In genomic region chr6:3406928-3407809, GRCh38 we compare ENCODE assay signal across 20 cellular contexts.
"Had no signal": no experiment of that assay in that cellular context is flagged by ENCODE, and none has a peak within 500 bp of the region (broad histone marks: within the 10 kb centered on the region; RNA-seq: fewer than 3 reads in every experiment).

No MANE protein-coding gene starts in this region.

- H3K9me3 Mint-ChIP-seq: activated naive CD8-positive, alpha-beta T cell treated with anti-CD3 and anti-CD28 coated beads, Interleukin-2, amount 50 U/mL, for 24 hours; activated T-helper 1 cell treated with anti-CD3 and anti-CD28 coated beads, Interleukin-12 subunit alpha, Interleukin-12 subunit beta, Interleukin-2, Interleukin-4 antibody, amounts not matched to agents 30 ng/mL and 10 ng/mL and 1 ng/mL, durations not matched to agents 14 hours and 24 hours and 36 hours; natural killer cell; stimulated activated naive B cell treated with anti-CD40 and anti-IgM and Interleukin-4, amounts not matched to agents 10 μg/mL and 1 μg/mL and 100 μg/mL, for 72 hours had no signal

- ATAC-seq: activated CD8-positive, alpha-beta T cell treated with anti-CD3 and anti-CD28 coated beads, Interleukin-2, amount 10 ng/mL, durations not matched to agents 7 days and 5 days; activated naive CD8-positive, alpha-beta T cell treated with anti-CD3 and anti-CD28 coated beads, Interleukin-2, amount 50 U/mL, for 24 hours; natural killer cell; stimulated activated naive B cell treated with anti-CD40 and anti-IgM and Interleukin-4, amounts not matched to agents 10 μg/mL and 1 μg/mL and 100 μg/mL, for 72 hours had no signal

- H3K9me3 ChIP-seq: mucosa of descending colon, psoas muscle, spleen, upper lobe of right lung had no signal

- H3K27ac Mint-ChIP-seq: activated CD8-positive, alpha-beta T cell treated with anti-CD3 and anti-CD28 coated beads, Interleukin-2, amount 10 ng/mL, durations not matched to agents 7 days and 5 days; activated naive CD8-positive, alpha-beta T cell treated with anti-CD3 and anti-CD28 coated beads, Interleukin-2, amount 50 U/mL, for 24 hours; activated T-helper 1 cell treated with anti-CD3 and anti-CD28 coated beads, Interleukin-12 subunit alpha, Interleukin-12 subunit beta, Interleukin-2, Interleukin-4 antibody, amounts not matched to agents 30 ng/mL and 10 ng/mL and 1 ng/mL, durations not matched to agents 14 hours and 24 hours and 36 hours; natural killer cell; stimulated activated naive B cell treated with anti-CD40 and anti-IgM and Interleukin-4, amounts not matched to agents 10 μg/mL and 1 μg/mL and 100 μg/mL, for 72 hours had no signal

- H3K36me3 ChIP-seq: spleen, upper lobe of right lung had no signal

- DNase-seq: activated CD4-positive, alpha-beta T cell treated with anti-CD3 and anti-CD28 coated beads for 48 hours; activated CD8-positive, alpha-beta memory T cell treated with anti-CD3 and anti-CD28 coated beads, Interleukin-2, amount 50 U/mL, for 48 hours; activated CD8-positive, alpha-beta T cell treated with anti-CD3 and anti-CD28 coated beads, Interleukin-2, amount 10 ng/mL, durations not matched to agents 7 days and 5 days; activated naive CD4-positive, alpha-beta T cell treated with Interleukin-2 at 50 U/mL for 16 hours; activated naive CD8-positive, alpha-beta T cell treated with anti-CD3 and anti-CD28 coated beads, Interleukin-2, amount 50 U/mL, for 24 hours; caudate nucleus; effector memory CD4-positive, alpha-beta T cell; mammary epithelial cell; mucosa of descending colon; natural killer cell; nucleus accumbens; psoas muscle; spleen; stimulated activated CD4-positive, alpha-beta T cell treated with anti-CD3 and anti-CD28 coated beads, Interleukin-1b, Interleukin-23, amount 100 ng/mL, for 48 hours; stimulated activated naive B cell treated with anti-CD40 and anti-IgM and Interleukin-4, amounts not matched to agents 10 μg/mL and 1 μg/mL and 100 μg/mL, for 72 hours; SW 1271; T-helper 9 cell; upper lobe of right lung had no signal

- H3K36me3 Mint-ChIP-seq: natural killer cell; stimulated activated naive B cell treated with anti-CD40 and anti-IgM and Interleukin-4, amounts not matched to agents 10 μg/mL and 1 μg/mL and 100 μg/mL, for 72 hours had no signal

- H3K27me3 ChIP-seq: spleen, upper lobe of right lung had no signal

- H3K27me3 Mint-ChIP-seq: activated naive CD8-positive, alpha-beta T cell treated with anti-CD3 and anti-CD28 coated beads, Interleukin-2, amount 50 U/mL, for 24 hours had no signal

- H3K27ac ChIP-seq: coronary artery, psoas muscle had no signal

- H3K4me3 Mint-ChIP-seq: activated CD8-positive, alpha-beta T cell treated with anti-CD3 and anti-CD28 coated beads, Interleukin-2, amount 10 ng/mL, durations not matched to agents 7 days and 5 days; activated naive CD8-positive, alpha-beta T cell treated with anti-CD3 and anti-CD28 coated beads, Interleukin-2, amount 50 U/mL, for 24 hours; activated T-helper 1 cell treated with anti-CD3 and anti-CD28 coated beads, Interleukin-12 subunit alpha, Interleukin-12 subunit beta, Interleukin-2, Interleukin-4 antibody, amounts not matched to agents 30 ng/mL and 10 ng/mL and 1 ng/mL, durations not matched to agents 14 hours and 24 hours and 36 hours; natural killer cell; stimulated activated naive B cell treated with anti-CD40 and anti-IgM and Interleukin-4, amounts not matched to agents 10 μg/mL and 1 μg/mL and 100 μg/mL, for 72 hours had no signal

- H3K4me3 ChIP-seq: coronary artery, mucosa of descending colon, psoas muscle, spleen, upper lobe of right lung had no signal
